Comparison of ENCODE assay signal across 8 cellular contexts in genomic region chrX:84188320-84188834, GRCh38. TPM values are rescaled to one million over a fixed set of nuclear protein-coding genes. Genes with fewer than 3 reads are reported as not detected.
DNase-seq lines count a peak whose midpoint lies in the region; ATAC-seq, FAIRE-seq and TF ChIP-seq lines count a peak whose summit lies in the region.

No MANE protein-coding gene starts in this region.

- in situ Hi-C loops in HepG2 (cut with HindIII; ENCODE audit: extremely low pct_ligation_motif_present, low pct_unique_long_range_greater_than_20kb) = no loop called here

- BruUV-seq in HepG2 (replicated peaks; lab: Mats Ljungman, UMichigan) = no TSS peak

- FAIRE-seq in HepG2 (lab: Jason Lieb, UNC) = no peak

- H3K27ac ChIP-seq in liver (ENCODE audit: low read depth in 1 of 2, low read length in 2 of 2) = peak overlapping the region in 1 of 2 donors; percentile 35
- H3K27ac ChIP-seq in HepG2 (ENCODE audit: extremely low read length, insufficient read depth, low read length) = no peak overlapping the region
- H3K27ac ChIP-seq in Peyer's patch = peak overlapping the region in 3 of 4 donors; percentile 42 to 66 (median 46)
- no peak overlapping the region for H3K27ac ChIP-seq in urinary bladder (ENCODE audit: low read depth)

- H3K9ac ChIP-seq in liver (ENCODE audit: low read depth in 1 of 2, low read length in 2 of 2) (no peak overlapping the region), HepG2 (ENCODE audit: insufficient read depth, low read depth, low read length) (no peak overlapping the region)

- TF ChIP-seq POLR2A in HepG2 (IDR thresholded peaks at IDR 0.05; ENCODE audit: insufficient read depth in 1 of 2, low read depth in 2 of 2, low read length in 2 of 2) (no peak), Peyer's patch (IDR thresholded peaks at IDR 0.05) (no peak)

- no peaks in the 10 kb centered on the region for H4K20me1 ChIP-seq in HepG2 (ENCODE audit: insufficient read depth, low read length)

- intact Hi-C loops in HepG2 (cut with micrococcal nuclease; ENCODE audit: unreplicated experiment) = no loop called here

- no peak overlapping the region for H2AFZ ChIP-seq in HepG2 (ENCODE audit: low read length)

- CTCF ChIA-PET in HepG2 (lab: Yijun Ruan, JAX; ENCODE audit: low intra/inter-chr PET ratio, low total read pairs) = no interaction called here

- H3K27me3 ChIP-seq in liver (ENCODE audit: control insufficient read depth in 4 of 4, insufficient read depth in 4 of 4, low read length in 3 of 4) (peaks cover 0 to 6% (median 0%) of the 10 kb centered on the region in 4 donors), HepG2 (ENCODE audit: control insufficient read depth in 1 of 2, insufficient read depth in 2 of 2, low read length in 2 of 2) (no peaks in the 10 kb centered on the region), Peyer's patch (no peaks in the 10 kb centered on the region)

- WGBS in liver = 6% methylated on average over 19 of the region's 19 CpGs
- WGBS in HepG2 (ENCODE audit: low lambda C conversion rate) = 27% methylated on average over 3 of the region's 19 CpGs
- WGBS in urinary bladder = 5% methylated on average over 15 of the region's 19 CpGs

- no peak for TF ChIP-seq EP300 in HepG2 (IDR thresholded peaks at IDR 0.05; ENCODE audit: low read depth in 2 of 2, low read length in 2 of 2)
- no peak for TF ChIP-seq EP300 in HepG2 (CRISPR knock-in tag; IDR thresholded peaks at IDR 0.05; ENCODE audit: borderline replicate concordance)

- H3K9me3 ChIP-seq in liver (ENCODE audit: control insufficient read depth in 4 of 4, low read length in 3 of 4) (no peaks in the 10 kb centered on the region), HepG2 (ENCODE audit: low read length) (no peaks in the 10 kb centered on the region), Peyer's patch (no peaks in the 10 kb centered on the region)

- POLR2A ChIA-PET in HepG2 (lab: Yijun Ruan, JAX) = no interaction called here

- TF ChIP-seq CTCF in liver (IDR thresholded peaks at IDR 0.05; ENCODE audit: low read depth, low read length, missing input control) = no peak
- TF ChIP-seq CTCF in HepG2 (CRISPR knock-in tag; IDR thresholded peaks at IDR 0.05) = no peak
- no peak for TF ChIP-seq CTCF in Peyer's patch (IDR thresholded peaks at IDR 0.05)
- peak; percentile 5 for TF ChIP-seq CTCF in epithelial cell of esophagus (IDR thresholded peaks at IDR 0.05; ENCODE audit: insufficient read depth, low read depth, low read length, missing control alignments)

- H3K4me3 ChIP-seq in liver (ENCODE audit: low read depth in 1 of 3, low read length in 3 of 3) (peak overlapping the region in 2 of 3 donors; percentile 55 to 74), HepG2 (replicated peaks in 1 of 3; ENCODE audit: insufficient read depth in 1 of 3, low read depth in 2 of 3, low read length in 3 of 3) (no peak overlapping the region), Peyer's patch (peak overlapping the region; percentile 24 to 68 (median 52)), epithelial cell of esophagus (ENCODE audit: low read length) (peak overlapping the region; percentile 49), urinary bladder (ENCODE audit: low read depth, low read length) (peak overlapping the region; percentile 53)

- H3K4me2 ChIP-seq in HepG2 (ENCODE audit: low read depth, low read length) = no peak overlapping the region

- no peak for DNase-seq in HepG2 (ENCODE audit: low spot score)
- peak in 2 of 3 donors; percentile 48 to 61 for DNase-seq in Peyer's patch
- DNase-seq in epithelial cell of esophagus (ENCODE audit: low read depth) = peak; percentile 49
- peak; percentile 6 for DNase-seq in midbrain (lab: John Stamatoyannopoulos, UW)
- no peak for DNase-seq in epidermal melanocyte (ENCODE audit: insufficient read length, low spot score)

- H3K79me2 ChIP-seq in HepG2 (ENCODE audit: insufficient read depth, low read length) = no peaks in the 10 kb centered on the region

- H3K36me3 ChIP-seq in liver (ENCODE audit: control insufficient read depth in 4 of 4, insufficient read depth in 3 of 4, low read depth in 1 of 4, low read length in 3 of 4) (no peaks in the 10 kb centered on the region), HepG2 (replicated peaks in 1 of 2; ENCODE audit: control insufficient read depth in 1 of 2, insufficient read depth in 2 of 2, low read length in 2 of 2) (no peaks in the 10 kb centered on the region), Peyer's patch (no peaks in the 10 kb centered on the region), urinary bladder (ENCODE audit: insufficient read depth) (no peaks in the 10 kb centered on the region)

- ATAC-seq in HepG2 (no peak), HG03354 (IDR thresholded peaks at IDR 0.05; ENCODE audit: poor library complexity, severe bottlenecking, unreplicated experiment) (peak; percentile 51)

- TF ChIP-seq RAD21 in liver (IDR thresholded peaks at IDR 0.05) = no peak
- no peak for TF ChIP-seq RAD21 in HepG2 (CRISPR knock-in tag; IDR thresholded peaks at IDR 0.05)

- H3K4me1 ChIP-seq in liver (ENCODE audit: control insufficient read depth in 4 of 4, insufficient read depth in 4 of 4, low read length in 3 of 4) (peaks cover 0 to 13% (median 3%) of the 10 kb centered on the region in 4 donors), HepG2 (ENCODE audit: insufficient read depth, low read length) (no peaks in the 10 kb centered on the region), Peyer's patch (no peaks in the 10 kb centered on the region), urinary bladder (ENCODE audit: insufficient read depth) (no peaks in the 10 kb centered on the region)

TF ChIP-seq in liver, 16 proteins besides CTCF, POLR2A, EP300 and RAD21 (continues in another document):
- no peak for TF ChIP-seq HNF4A (conservative IDR thresholded peaks at IDR 0.05)
- no peak for TF ChIP-seq FOXA1 (IDR thresholded peaks at IDR 0.05)
- TF ChIP-seq RXRA (IDR thresholded peaks at IDR 0.05) = no peak

TF ChIP-seq in HepG2, 621 proteins besides CTCF, POLR2A, EP300 and RAD21 (continues in another document):
- TF ChIP-seq KMT2B (CRISPR knock-in tag; IDR thresholded peaks at IDR 0.05) (no peak), ZSCAN12 (CRISPR knock-in tag; IDR thresholded peaks at IDR 0.05) (no peak), ZNF574 (CRISPR knock-in tag; IDR thresholded peaks at IDR 0.05) (no peak), GLMP (CRISPR knock-in tag; IDR thresholded peaks at IDR 0.05; ENCODE audit: borderline replicate concordance) (no peak), MBNL3 (CRISPR knock-in tag; conservative IDR thresholded peaks at IDR 0.05) (no peak)

RNA-seq across cellular contexts. Expression of gene RPS6KA6, which starts 0.4 kb away (rescaled TPM):
- total RNA-seq in liver = 1 to 10 TPM; 1.3 to 1.9 TPM
- polyA plus RNA-seq in liver = under 1 TPM; 0.39 to 0.57 TPM
- total RNA-seq in HepG2 (2016; rRNA removed; fragmentation: Illumina TruSeq; extraction: Trizol) = not detected in 2 replicates
- total RNA-seq in HepG2 (2016; cell fraction: cytosol; rRNA removed; fragmentation: Illumina TruSeq; extraction: Trizol; ENCODE audit: low read depth) = not detected in 2 replicates
- not detected in 2 replicates for total RNA-seq in HepG2 (2016; cell fraction: insoluble cytoplasmic fraction; rRNA removed; fragmentation: Illumina TruSeq; extraction: Trizol)
- not detected in 2 replicates for total RNA-seq in HepG2 (2016; cell fraction: membrane; rRNA removed; fragmentation: Illumina TruSeq; extraction: Trizol)
- not detected in 2 replicates for total RNA-seq in HepG2 (2016; cell fraction: nucleus; rRNA removed; fragmentation: Illumina TruSeq; extraction: Trizol)
- not detected in 2 replicates for polyA plus RNA-seq in HepG2 (2011; rRNA removed)
- not detected in 2 replicates for polyA plus RNA-seq in HepG2 (2011; cell fraction: cytosol; rRNA removed)
- not detected in 2 replicates for polyA plus RNA-seq in HepG2 (2011; cell fraction: nucleus; rRNA removed)
- not detected in 2 replicates for polyA plus RNA-seq in HepG2 (2012)
- not detected in 2 replicates for polyA plus RNA-seq in HepG2 (2016; cell fraction: cytosol; fragmentation: Illumina TruSeq; extraction: Trizol; ENCODE audit: low read depth)
- polyA plus RNA-seq in HepG2 (2016; cell fraction: insoluble cytoplasmic fraction; fragmentation: Illumina TruSeq; extraction: Trizol; ENCODE audit: low read depth) = not detected in 2 replicates
- polyA plus RNA-seq in HepG2 (2016; cell fraction: membrane; fragmentation: Illumina TruSeq; extraction: Trizol; ENCODE audit: low read depth) = not detected in 2 replicates
- not detected in 2 replicates for polyA plus RNA-seq in HepG2 (2016; cell fraction: nucleus; fragmentation: Illumina TruSeq; extraction: Trizol; ENCODE audit: insufficient read depth, low read depth)
- polyA minus RNA-seq in HepG2 (2011; rRNA and poly(A)+ RNA removed; ENCODE audit: low replicate concordance) = not detected in 2 replicates
- polyA minus RNA-seq in HepG2 (2011; cell fraction: cytosol; rRNA and poly(A)+ RNA removed) = not detected in 2 replicates
- not detected in 2 replicates for polyA minus RNA-seq in HepG2 (2011; cell fraction: nucleus; rRNA and poly(A)+ RNA removed)
- 1 to 10 TPM; 1.7 to 7.9 (median 5.4) TPM for total RNA-seq in Peyer's patch
- 9.6 TPM for total RNA-seq in urinary bladder
- 1.4 TPM for polyA plus RNA-seq in urinary bladder

Comparison
In these comparisons a context has a peak if more than half of its experiments do, and no peak if none do; other contexts are left out.
1. H3K4me3 ChIP-seq: peak in liver (2 of 3), Peyer's patch (4 of 4), epithelial cell of esophagus (single experiment) and urinary bladder (single experiment); none in HepG2 (0 of 3).
2. H3K27ac ChIP-seq: peak in Peyer's patch (3 of 4); none in HepG2 (single experiment) and urinary bladder (single experiment).
3. DNase-seq: peak in Peyer's patch (2 of 3), epithelial cell of esophagus (single experiment) and midbrain (single experiment); none in HepG2 (single experiment) and epidermal melanocyte (single experiment).